ENCODE assay signal across 27 cellular contexts in the genomic region with DNA sequence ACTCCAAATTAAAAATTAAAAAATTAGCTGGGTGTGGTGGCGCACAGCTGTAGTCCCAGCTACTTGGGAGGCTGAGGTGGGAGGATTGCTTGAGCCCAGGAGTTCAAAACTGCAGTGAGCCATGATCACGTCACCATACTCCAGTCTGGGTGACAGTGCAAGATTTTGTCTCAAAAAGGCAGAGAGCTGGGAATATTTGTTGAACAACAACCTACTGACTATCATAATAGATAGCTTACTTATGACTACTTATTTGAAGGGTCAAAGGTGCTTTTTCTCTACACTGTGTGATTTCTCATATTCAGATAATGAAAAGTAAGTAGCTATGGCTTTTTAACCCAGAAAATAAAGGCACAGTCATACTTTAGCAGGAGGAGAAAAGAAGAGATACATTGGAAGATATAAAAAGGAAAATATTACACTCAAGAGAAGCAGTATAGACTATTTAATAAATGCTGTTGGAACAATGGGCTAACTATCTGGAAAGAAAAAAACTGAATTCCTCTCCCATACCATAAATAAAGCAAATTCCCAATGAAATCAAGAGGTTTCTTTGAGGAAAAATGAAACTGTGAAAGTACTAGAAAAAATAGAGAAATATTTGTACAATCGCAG.
"Had no signal": no experiment of that assay in that cellular context is flagged by ENCODE, and none has a peak within 500 bp of the region (broad histone marks: within the 10 kb centered on the region; RNA-seq: fewer than 3 reads in every experiment).

No MANE protein-coding gene starts in this region.

- DNase-seq: activated CD4-positive, alpha-beta T cell treated with anti-CD3 and anti-CD28 coated beads for 36 hours; activated CD4-positive, CD25-positive, alpha-beta regulatory T cell; activated CD8-positive, alpha-beta memory T cell treated with anti-CD3 and anti-CD28 coated beads, Interleukin-2, amount 10 ng/mL, durations not matched to agents 7 days and 5 days; activated CD8-positive, alpha-beta T cell treated with anti-CD3 and anti-CD28 coated beads, Interleukin-2, amount 10 ng/mL, durations not matched to agents 7 days and 5 days; activated naive CD4-positive, alpha-beta T cell; activated T-cell treated with anti-CD3 and anti-CD28 coated beads, Interleukin-2, amount 50 U/mL, for 48 hours; anterior cingulate cortex; cerebellar nuclear complex; dorsolateral prefrontal cortex; effector memory CD4-positive, alpha-beta T cell; heart right ventricle; islet precursor cell; left ventricle myocardium inferior; mesendoderm; natural killer cell; occipital lobe; psoas muscle; stimulated activated CD4-positive, alpha-beta T cell treated with anti-CD3 and anti-CD28 coated beads, Interleukin-1b, Interleukin-23, amount 100 ng/mL, for 48 hours; stimulated activated CD4-positive, alpha-beta T cell treated with anti-CD3 and anti-CD28 coated beads, Interleukin-4, amount 100 ng/mL, for 4 hours; stimulated activated CD8-positive, alpha-beta memory T cell treated with anti-CD3 and anti-CD28 coated beads, Interleukin-4, amount 100 ng/mL, for 48 hours; stomach; thyroid gland; upper lobe of right lung had no signal

- ATAC-seq: activated CD4-positive, alpha-beta T cell treated with anti-CD3 and anti-CD28 coated beads for 36 hours; activated CD8-positive, alpha-beta memory T cell treated with anti-CD3 and anti-CD28 coated beads, Interleukin-2, amount 10 ng/mL, durations not matched to agents 7 days and 5 days; activated CD8-positive, alpha-beta T cell treated with anti-CD3 and anti-CD28 coated beads, Interleukin-2, amount 10 ng/mL, durations not matched to agents 7 days and 5 days; activated naive CD4-positive, alpha-beta T cell treated with anti-CD3 and anti-CD28 coated beads, Interleukin-2, amount 50 U/mL, for 72 hours; heart right ventricle; natural killer cell; psoas muscle; stimulated activated memory B cell treated with anti-CD40 and anti-IgM and Interleukin-4, amounts not matched to agents 10 μg/mL and 1 μg/mL and 100 μg/mL, for 72 hours; upper lobe of right lung had no signal

- H3K9me3 Mint-ChIP-seq: natural killer cell; neural progenitor cell; stimulated activated memory B cell treated with anti-CD40 and anti-IgM and Interleukin-4, amounts not matched to agents 10 μg/mL and 1 μg/mL and 100 μg/mL, for 72 hours; T-helper 2 cell treated with Interferon-gamma antibody and Interleukin-4, amounts not matched to agents 5 μg/mL and 100 μg/mL, for 36 hours had no signal

- H3K4me1 Mint-ChIP-seq: natural killer cell, neural progenitor cell had no signal

- H3K36me3 Mint-ChIP-seq: activated CD8-positive, alpha-beta memory T cell treated with anti-CD3 and anti-CD28 coated beads, Interleukin-2, amount 10 ng/mL, durations not matched to agents 7 days and 5 days; natural killer cell; neural progenitor cell; stimulated activated memory B cell treated with anti-CD40 and anti-IgM and Interleukin-4, amounts not matched to agents 10 μg/mL and 1 μg/mL and 100 μg/mL, for 72 hours had no signal

- H3K4me3 Mint-ChIP-seq: activated CD4-positive, alpha-beta T cell treated with anti-CD3 and anti-CD28 coated beads for 36 hours; activated CD8-positive, alpha-beta memory T cell treated with anti-CD3 and anti-CD28 coated beads, Interleukin-2, amount 10 ng/mL, durations not matched to agents 7 days and 5 days; activated CD8-positive, alpha-beta T cell treated with anti-CD3 and anti-CD28 coated beads, Interleukin-2, amount 10 ng/mL, durations not matched to agents 7 days and 5 days; natural killer cell; neural progenitor cell; stimulated activated memory B cell treated with anti-CD40 and anti-IgM and Interleukin-4, amounts not matched to agents 10 μg/mL and 1 μg/mL and 100 μg/mL, for 72 hours; T-helper 2 cell treated with Interferon-gamma antibody and Interleukin-4, amounts not matched to agents 5 μg/mL and 100 μg/mL, for 36 hours had no signal

- H3K27ac Mint-ChIP-seq: activated CD4-positive, alpha-beta T cell treated with anti-CD3 and anti-CD28 coated beads for 36 hours; activated CD8-positive, alpha-beta memory T cell treated with anti-CD3 and anti-CD28 coated beads, Interleukin-2, amount 10 ng/mL, durations not matched to agents 7 days and 5 days; activated CD8-positive, alpha-beta T cell treated with anti-CD3 and anti-CD28 coated beads, Interleukin-2, amount 10 ng/mL, durations not matched to agents 7 days and 5 days; activated naive CD4-positive, alpha-beta T cell treated with anti-CD3 and anti-CD28 coated beads, Interleukin-2, amount 50 U/mL, for 72 hours; natural killer cell; neural progenitor cell; stimulated activated memory B cell treated with anti-CD40 and anti-IgM and Interleukin-4, amounts not matched to agents 10 μg/mL and 1 μg/mL and 100 μg/mL, for 72 hours; T-helper 2 cell treated with Interferon-gamma antibody and Interleukin-4, amounts not matched to agents 5 μg/mL and 100 μg/mL, for 36 hours had no signal
